ENCODE assay signal across 9 cellular contexts in genomic region chr15:92879949-92880725, GRCh38. TPM values are rescaled to one million over a fixed set of nuclear protein-coding genes. Genes with fewer than 3 reads are reported as not detected.
DNase-seq lines count a peak whose midpoint lies in the region; ATAC-seq, FAIRE-seq and TF ChIP-seq lines count a peak whose summit lies in the region.
"Had no signal": no experiment of that assay in that cellular context is flagged by ENCODE, and none has a peak within 500 bp of the region (broad histone marks: within the 10 kb centered on the region; RNA-seq: fewer than 3 reads in every experiment).

No MANE protein-coding gene starts in this region.

- no peaks in the 10 kb centered on the region for H3K27me3 Mint-ChIP-seq in activated T-helper 17 cell treated with anti-CD3 and anti-CD28 coated beads, Interleukin-2, amount 50 U/mL, for 72 hours

- no peaks in the 10 kb centered on the region for H3K79me1 ChIP-seq in mesendoderm (ENCODE audit: low read length)

- no peak overlapping the region for H3K56ac ChIP-seq in mesendoderm (ENCODE audit: low read length)

- H3K27ac ChIP-seq in mesendoderm (ENCODE audit: low read depth, low read length) (no peak overlapping the region), thoracic aorta (peak overlapping the region; percentile 92 to 94)

- H3K27me3 ChIP-seq in mesendoderm (ENCODE audit: insufficient read depth, low read length, poor library complexity) (no peaks in the 10 kb centered on the region), thoracic aorta (replicated peaks; ENCODE audit: insufficient read depth) (no peaks in the 10 kb centered on the region)

- DNase-seq in activated gamma-delta T cell treated with Interleukin-2 at 50 U/mL for 16 hours (peak; percentile 19), activated gamma-delta T cell (lab: John Stamatoyannopoulos, UW) (no peak), mesendoderm (no peak), thoracic aorta (ENCODE audit: low spot score) (no peak), dermis blood vessel endothelial cell (no peak), NCI-H226 (no peak), D721Med (ENCODE audit: insufficient read length, low spot score) (no peak)
- DNase-seq: NCI-H1092 had no signal

- H3K79me2 ChIP-seq in mesendoderm (ENCODE audit: control insufficient read depth, insufficient read depth, low read length) = peaks cover 24% of the 10 kb centered on the region

- peaks cover 27% of the 10 kb centered on the region for H3K36me3 Mint-ChIP-seq in activated T-helper 17 cell treated with anti-CD3 and anti-CD28 coated beads, Interleukin-2, amount 50 U/mL, for 72 hours (ENCODE audit: low read depth)

- H3K4me1 Mint-ChIP-seq in activated T-helper 17 cell treated with anti-CD3 and anti-CD28 coated beads, Interleukin-2, amount 50 U/mL, for 72 hours = peaks cover 14% of the 10 kb centered on the region

- no peak overlapping the region for H3K4ac ChIP-seq in mesendoderm (ENCODE audit: low read depth, low read length)

- no peak overlapping the region for H2BK15ac ChIP-seq in mesendoderm (replicated peaks; ENCODE audit: low read depth)

- no peak overlapping the region for H2BK5ac ChIP-seq in mesendoderm (ENCODE audit: low read length)

- no peak overlapping the region for H3K23ac ChIP-seq in mesendoderm (ENCODE audit: low read length)

- H3K36me3 ChIP-seq in mesendoderm (ENCODE audit: control insufficient read depth, insufficient read depth, low read length) (no peaks in the 10 kb centered on the region), thoracic aorta (no peaks in the 10 kb centered on the region)

- no peak overlapping the region for H3K4me2 ChIP-seq in mesendoderm (ENCODE audit: low read length)

- no peak overlapping the region for H2BK120ac ChIP-seq in mesendoderm (ENCODE audit: low read depth, low read length)

- no peak for FAIRE-seq in D721Med (lab: Jason Lieb, UNC)

- H3K4me3 ChIP-seq in mesendoderm (ENCODE audit: low read length) (no peak overlapping the region), thoracic aorta (no peak overlapping the region)

- no peak overlapping the region for H2AK5ac ChIP-seq in mesendoderm (ENCODE audit: low read length)

- WGBS in mesendoderm (ENCODE audit: extremely low coverage, insufficient coverage, low lambda C conversion rate) = no CpG with 5 or more reads among the region's 7 CpGs

- peak overlapping the region; percentile 97 for H3K27ac Mint-ChIP-seq in activated T-helper 17 cell treated with anti-CD3 and anti-CD28 coated beads, Interleukin-2, amount 50 U/mL, for 72 hours

- H3K9me3 ChIP-seq in thoracic aorta = no peaks in the 10 kb centered on the region

- TF ChIP-seq CTCF in thoracic aorta (IDR thresholded peaks at IDR 0.05) = no peak
- no peak for TF ChIP-seq CTCF in D721Med (IDR thresholded peaks at IDR 0.05; ENCODE audit: insufficient read depth, missing control alignments)

- H3K4me3 Mint-ChIP-seq in activated T-helper 17 cell treated with anti-CD3 and anti-CD28 coated beads, Interleukin-2, amount 50 U/mL, for 72 hours = peak overlapping the region; percentile 90

- no peak overlapping the region for H4K8ac ChIP-seq in mesendoderm (ENCODE audit: low read depth, low read length)

- H3K18ac ChIP-seq in mesendoderm (ENCODE audit: low read length) = no peak overlapping the region

- H4K5ac ChIP-seq in mesendoderm (ENCODE audit: low read length) = no peak overlapping the region

- no peaks in the 10 kb centered on the region for H3K9me3 Mint-ChIP-seq in activated T-helper 17 cell treated with anti-CD3 and anti-CD28 coated beads, Interleukin-2, amount 50 U/mL, for 72 hours

- ATAC-seq in activated T-helper 17 cell treated with anti-CD3 and anti-CD28 coated beads, Interleukin-2, amount 50 U/mL, for 72 hours (replicated peaks) = no peak
- ATAC-seq in thoracic aorta (ENCODE audit: insufficient number of reproducible peaks, low FRiP score, low read depth) = no peak

- H3K4me1 ChIP-seq in mesendoderm (ENCODE audit: control insufficient read depth, low read depth, low read length) = peaks cover 6% of the 10 kb centered on the region
- H3K4me1 ChIP-seq in thoracic aorta (ENCODE audit: control insufficient read depth in 1 of 2, low read depth in 2 of 2) = peaks cover 5 to 18% of the 10 kb centered on the region in 2 donors

- peak overlapping the region; percentile 1 for H3K9ac ChIP-seq in mesendoderm (ENCODE audit: low read length)

RNA-seq across cellular contexts. Expression of gene CHD2, which starts 20.0 kb away (rescaled TPM):
- 100 to 1,000 TPM; 159 to 357 TPM for total RNA-seq in activated T-helper 17 cell treated with anti-CD3 and anti-CD28 coated beads, Interleukin-2, amount 50 U/mL, for 72 hours
- 46.2 TPM for polyA plus RNA-seq in mesendoderm (2013, experiment 1 of 2)
- polyA plus RNA-seq in mesendoderm (2013, experiment 2 of 2) = 51.0 TPM
- total RNA-seq in thoracic aorta = 100 to 1,000 TPM; 143 to 148 TPM
- total RNA-seq in dermis blood vessel endothelial cell = 67.0 and 67.9 TPM in 2 replicates
